8 cellular contexts compared by ENCODE assay signal in genomic region chr1:92934395-92935378, GRCh38. TPM values are rescaled to one million over a fixed set of nuclear protein-coding genes. Genes with fewer than 3 reads are reported as not detected.
DNase-seq lines count a peak whose midpoint lies in the region; ATAC-seq and TF ChIP-seq lines count a peak whose summit lies in the region.

No MANE protein-coding gene starts in this region.

- no peak for TF ChIP-seq CTCF in osteoblast (IDR thresholded peaks at IDR 0.05; ENCODE audit: extremely low read depth, low read depth, low read length)

- H3K4me1 Mint-ChIP-seq in activated CD4-positive, alpha-beta memory T cell treated with anti-CD3 and anti-CD28 coated beads for 36 hours (ENCODE audit: low read depth), result peaks cover 41% of the 10 kb centered on the region

- no peaks in the 10 kb centered on the region for H4K20me1 ChIP-seq in osteoblast (ENCODE audit: insufficient read depth, low read length)

- ATAC-seq in HG02623 (IDR thresholded peaks at IDR 0.05; ENCODE audit: unreplicated experiment) (no peak), HG02938 (IDR thresholded peaks at IDR 0.05; ENCODE audit: unreplicated experiment) (no peak)

- peaks cover 49% of the 10 kb centered on the region for H3K4me1 ChIP-seq in osteoblast (ENCODE audit: insufficient read depth, low read length)

- no peaks in the 10 kb centered on the region for H3K9me3 Mint-ChIP-seq in activated CD4-positive, alpha-beta memory T cell treated with anti-CD3 and anti-CD28 coated beads for 36 hours

- H3K27ac Mint-ChIP-seq in activated CD4-positive, alpha-beta memory T cell treated with anti-CD3 and anti-CD28 coated beads for 36 hours, result no peak overlapping the region

- CTCF ChIA-PET in activated CD4-positive, alpha-beta memory T cell treated with anti-CD3 and anti-CD28 coated beads for 36 hours (lab: Charles Lee), result no interaction called here

- peaks cover 6% of the 10 kb centered on the region for H3K36me3 Mint-ChIP-seq in activated CD4-positive, alpha-beta memory T cell treated with anti-CD3 and anti-CD28 coated beads for 36 hours

- no peaks in the 10 kb centered on the region for H3K9me3 ChIP-seq in osteoblast (ENCODE audit: low read depth, low read length)

- POLR2A ChIA-PET in activated CD4-positive, alpha-beta memory T cell treated with anti-CD3 and anti-CD28 coated beads for 36 hours (lab: Charles Lee), result no interaction called here

- no peaks in the 10 kb centered on the region for H3K27me3 ChIP-seq in osteoblast (ENCODE audit: insufficient read depth, low read length)

- H3K27ac ChIP-seq in osteoblast (ENCODE audit: low read depth, low read length), result peak overlapping the region; percentile 60

- H3K36me3 ChIP-seq in osteoblast (ENCODE audit: insufficient read depth, low read length), result no peaks in the 10 kb centered on the region

- peaks cover 3% of the 10 kb centered on the region for H3K79me2 ChIP-seq in osteoblast (ENCODE audit: insufficient read depth, low read length)

- DNase-seq in COR-L47 (lab: John Stamatoyannopoulos, UW), result peak; percentile 68
- peak; percentile 66 for DNase-seq in NCI-H226
- DNase-seq in dermis blood vessel endothelial cell, result peak; percentile 51
- peak; percentile 77 for DNase-seq in osteoblast (ENCODE audit: insufficient read length, low spot score, missing footprints)
- DNase-seq in activated naive CD4-positive, alpha-beta T cell (lab: John Stamatoyannopoulos, UW), result no peak
- DNase-seq in activated CD4-positive, alpha-beta memory T cell treated with anti-CD3 and anti-CD28 coated beads for 36 hours, result no peak

- H3K4me2 ChIP-seq in osteoblast (ENCODE audit: insufficient read depth, low read length), result peak overlapping the region; percentile 47

- H3K27me3 Mint-ChIP-seq in activated CD4-positive, alpha-beta memory T cell treated with anti-CD3 and anti-CD28 coated beads for 36 hours, result no peaks in the 10 kb centered on the region

- H3K4me3 ChIP-seq in osteoblast (ENCODE audit: insufficient read depth, low read length), result peak overlapping the region; percentile 1

- no peak overlapping the region for H2AFZ ChIP-seq in osteoblast (ENCODE audit: low read length)

- intact Hi-C loops in activated CD4-positive, alpha-beta memory T cell treated with anti-CD3 and anti-CD28 coated beads for 36 hours (cut with micrococcal nuclease), result no loop called here

- no peak overlapping the region for H3K4me3 Mint-ChIP-seq in activated CD4-positive, alpha-beta memory T cell treated with anti-CD3 and anti-CD28 coated beads for 36 hours

RNA-seq across cellular contexts. Expression of gene DIPK1A, which starts 26.6 kb away (rescaled TPM):
- total RNA-seq in dermis blood vessel endothelial cell (0.47 and 0.68 TPM in 2 replicates), osteoblast (29.0 and 29.8 TPM in 2 replicates)
- total RNA-seq in activated CD4-positive, alpha-beta memory T cell treated with anti-CD3 and anti-CD28 coated beads for 36 hours, result 1 to 10 TPM; 8.2 to 8.7 TPM

Comparison
In these comparisons a context has a peak if more than half of its experiments do, and no peak if none do; other contexts are left out.
1. DNase-seq: peak in COR-L47 (single experiment), NCI-H226 (single experiment), dermis blood vessel endothelial cell (single experiment) and osteoblast (single experiment); none in activated naive CD4-positive, alpha-beta T cell (0 of 4) and activated CD4-positive, alpha-beta memory T cell treated with anti-CD3 and anti-CD28 coated beads for 36 hours (single experiment).